1 cellular context compared by ENCODE assay signal in the genomic region with DNA sequence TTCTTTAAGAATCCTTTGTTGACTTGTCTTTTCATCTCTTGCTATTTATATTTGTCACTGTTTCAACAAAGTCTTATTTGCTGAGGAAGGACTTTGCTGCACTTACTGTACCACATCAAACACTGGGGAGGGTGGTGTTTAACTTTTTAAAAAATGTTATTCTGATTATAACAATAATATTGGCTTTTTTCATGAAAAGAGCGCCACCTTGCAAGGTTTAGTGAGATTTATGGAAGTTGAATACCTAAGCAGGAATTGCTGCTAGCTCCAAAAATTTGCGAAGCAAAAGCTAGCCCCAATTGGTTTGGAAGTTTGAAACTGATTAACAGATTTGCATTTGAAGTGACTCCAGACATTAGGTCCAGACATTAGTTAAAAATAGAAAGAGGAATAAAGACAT.
A peak's percentile ranks its signal among the peaks of the same experiment; 100 is the strongest.
TF ChIP-seq lines count a peak whose summit lies in the region.

No MANE protein-coding gene starts in this region.

TF ChIP-seq in GM23338, 12 proteins besides CTCF, POLR2A, EP300 and RAD21:
- TF ChIP-seq EZH2 (IDR thresholded peaks at IDR 0.05; ENCODE audit: low read depth, unreplicated experiment): peak; percentile 53
- TF ChIP-seq, protein P1, sequence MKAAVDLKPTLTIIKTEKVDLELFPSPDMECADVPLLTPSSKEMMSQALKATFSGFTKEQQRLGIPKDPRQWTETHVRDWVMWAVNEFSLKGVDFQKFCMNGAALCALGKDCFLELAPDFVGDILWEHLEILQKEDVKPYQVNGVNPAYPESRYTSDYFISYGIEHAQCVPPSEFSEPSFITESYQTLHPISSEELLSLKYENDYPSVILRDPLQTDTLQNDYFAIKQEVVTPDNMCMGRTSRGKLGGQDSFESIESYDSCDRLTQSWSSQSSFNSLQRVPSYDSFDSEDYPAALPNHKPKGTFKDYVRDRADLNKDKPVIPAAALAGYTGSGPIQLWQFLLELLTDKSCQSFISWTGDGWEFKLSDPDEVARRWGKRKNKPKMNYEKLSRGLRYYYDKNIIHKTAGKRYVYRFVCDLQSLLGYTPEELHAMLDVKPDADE (IDR thresholded peaks at IDR 0.05): no peak
